1 cellular context compared by ENCODE assay signal in the genomic region with DNA sequence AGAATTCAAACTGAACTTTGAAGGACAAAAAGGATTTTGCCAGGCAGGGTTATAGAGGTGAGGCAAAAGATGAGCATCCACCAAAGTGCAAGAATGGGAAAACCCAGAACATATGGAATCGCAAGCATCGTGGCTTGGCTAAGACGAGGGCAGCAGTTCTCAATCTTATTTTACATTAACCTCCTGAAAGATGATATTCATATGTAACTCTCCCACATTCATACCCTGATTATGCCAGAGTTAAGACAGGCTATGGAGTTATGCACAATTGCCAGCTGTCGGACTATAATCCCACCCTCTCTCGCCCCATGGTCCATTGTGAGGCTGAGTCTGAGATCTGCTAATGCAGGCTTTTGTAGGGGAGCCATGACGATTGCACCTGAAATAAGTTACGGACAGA.
TF ChIP-seq lines count a peak whose summit lies in the region.

No MANE protein-coding gene starts in this region.

TF ChIP-seq in K562, 482 proteins besides CTCF, POLR2A, EP300 and RAD21 (continued from another document):
- TF ChIP-seq, protein P1, sequence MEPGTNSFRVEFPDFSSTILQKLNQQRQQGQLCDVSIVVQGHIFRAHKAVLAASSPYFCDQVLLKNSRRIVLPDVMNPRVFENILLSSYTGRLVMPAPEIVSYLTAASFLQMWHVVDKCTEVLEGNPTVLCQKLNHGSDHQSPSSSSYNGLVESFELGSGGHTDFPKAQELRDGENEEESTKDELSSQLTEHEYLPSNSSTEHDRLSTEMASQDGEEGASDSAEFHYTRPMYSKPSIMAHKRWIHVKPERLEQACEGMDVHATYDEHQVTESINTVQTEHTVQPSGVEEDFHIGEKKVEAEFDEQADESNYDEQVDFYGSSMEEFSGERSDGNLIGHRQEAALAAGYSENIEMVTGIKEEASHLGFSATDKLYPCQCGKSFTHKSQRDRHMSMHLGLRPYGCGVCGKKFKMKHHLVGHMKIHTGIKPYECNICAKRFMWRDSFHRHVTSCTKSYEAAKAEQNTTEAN (CRISPR knock-in tag; IDR thresholded peaks at IDR 0.05), result no peak
- TF ChIP-seq CCAR2 (IDR thresholded peaks at IDR 0.05; ENCODE audit: low read depth, low read length) (no peak), POLR2B (IDR thresholded peaks at IDR 0.05; ENCODE audit: low read depth, partially characterized antibody) (no peak), ZNF282 (CRISPR knock-in tag; IDR thresholded peaks at IDR 0.05) (no peak), FOXM1 (IDR thresholded peaks at IDR 0.05; ENCODE audit: low read depth) (no peak), FOXM1 (CRISPR knock-in tag; IDR thresholded peaks at IDR 0.05; ENCODE audit: low read depth) (no peak), DPF2 (IDR thresholded peaks at IDR 0.05) (no peak), GATA2 (CRISPR knock-in tag; IDR thresholded peaks at IDR 0.05) (no peak), ZNF717 (CRISPR knock-in tag; IDR thresholded peaks at IDR 0.05) (no peak), ZNF140 (CRISPR knock-in tag; IDR thresholded peaks at IDR 0.05) (no peak), GABPB2 (CRISPR knock-in tag; conservative IDR thresholded peaks at IDR 0.05) (no peak)
- TF ChIP-seq, protein P2, sequence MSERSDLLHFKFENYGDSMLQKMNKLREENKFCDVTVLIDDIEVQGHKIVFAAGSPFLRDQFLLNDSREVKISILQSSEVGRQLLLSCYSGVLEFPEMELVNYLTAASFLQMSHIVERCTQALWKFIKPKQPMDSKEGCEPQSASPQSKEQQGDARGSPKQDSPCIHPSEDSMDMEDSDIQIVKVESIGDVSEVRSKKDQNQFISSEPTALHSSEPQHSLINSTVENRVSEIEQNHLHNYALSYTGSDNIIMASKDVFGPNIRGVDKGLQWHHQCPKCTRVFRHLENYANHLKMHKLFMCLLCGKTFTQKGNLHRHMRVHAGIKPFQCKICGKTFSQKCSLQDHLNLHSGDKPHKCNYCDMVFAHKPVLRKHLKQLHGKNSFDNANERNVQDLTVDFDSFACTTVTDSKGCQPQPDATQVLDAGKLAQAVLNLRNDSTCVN (CRISPR knock-in tag; IDR thresholded peaks at IDR 0.05), result no peak
- TF ChIP-seq, protein P3, sequence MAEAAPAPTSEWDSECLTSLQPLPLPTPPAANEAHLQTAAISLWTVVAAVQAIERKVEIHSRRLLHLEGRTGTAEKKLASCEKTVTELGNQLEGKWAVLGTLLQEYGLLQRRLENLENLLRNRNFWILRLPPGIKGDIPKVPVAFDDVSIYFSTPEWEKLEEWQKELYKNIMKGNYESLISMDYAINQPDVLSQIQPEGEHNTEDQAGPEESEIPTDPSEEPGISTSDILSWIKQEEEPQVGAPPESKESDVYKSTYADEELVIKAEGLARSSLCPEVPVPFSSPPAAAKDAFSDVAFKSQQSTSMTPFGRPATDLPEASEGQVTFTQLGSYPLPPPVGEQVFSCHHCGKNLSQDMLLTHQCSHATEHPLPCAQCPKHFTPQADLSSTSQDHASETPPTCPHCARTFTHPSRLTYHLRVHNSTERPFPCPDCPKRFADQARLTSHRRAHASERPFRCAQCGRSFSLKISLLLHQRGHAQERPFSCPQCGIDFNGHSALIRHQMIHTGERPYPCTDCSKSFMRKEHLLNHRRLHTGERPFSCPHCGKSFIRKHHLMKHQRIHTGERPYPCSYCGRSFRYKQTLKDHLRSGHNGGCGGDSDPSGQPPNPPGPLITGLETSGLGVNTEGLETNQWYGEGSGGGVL (CRISPR knock-in tag; IDR thresholded peaks at IDR 0.05), result no peak
- TF ChIP-seq, protein P4, sequence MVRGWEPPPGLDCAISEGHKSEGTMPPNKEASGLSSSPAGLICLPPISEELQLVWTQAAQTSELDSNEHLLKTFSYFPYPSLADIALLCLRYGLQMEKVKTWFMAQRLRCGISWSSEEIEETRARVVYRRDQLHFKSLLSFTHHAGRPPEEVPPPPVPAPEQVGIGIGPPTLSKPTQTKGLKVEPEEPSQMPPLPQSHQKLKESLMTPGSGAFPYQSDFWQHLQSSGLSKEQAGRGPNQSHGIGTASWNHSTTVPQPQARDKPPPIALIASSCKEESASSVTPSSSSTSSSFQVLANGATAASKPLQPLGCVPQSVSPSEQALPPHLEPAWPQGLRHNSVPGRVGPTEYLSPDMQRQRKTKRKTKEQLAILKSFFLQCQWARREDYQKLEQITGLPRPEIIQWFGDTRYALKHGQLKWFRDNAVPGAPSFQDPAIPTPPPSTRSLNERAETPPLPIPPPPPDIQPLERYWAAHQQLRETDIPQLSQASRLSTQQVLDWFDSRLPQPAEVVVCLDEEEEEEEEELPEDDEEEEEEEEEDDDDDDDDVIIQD (CRISPR knock-in tag; IDR thresholded peaks at IDR 0.05), result no peak
